ENCODE assay signal across 26 cellular contexts in the genomic region with DNA sequence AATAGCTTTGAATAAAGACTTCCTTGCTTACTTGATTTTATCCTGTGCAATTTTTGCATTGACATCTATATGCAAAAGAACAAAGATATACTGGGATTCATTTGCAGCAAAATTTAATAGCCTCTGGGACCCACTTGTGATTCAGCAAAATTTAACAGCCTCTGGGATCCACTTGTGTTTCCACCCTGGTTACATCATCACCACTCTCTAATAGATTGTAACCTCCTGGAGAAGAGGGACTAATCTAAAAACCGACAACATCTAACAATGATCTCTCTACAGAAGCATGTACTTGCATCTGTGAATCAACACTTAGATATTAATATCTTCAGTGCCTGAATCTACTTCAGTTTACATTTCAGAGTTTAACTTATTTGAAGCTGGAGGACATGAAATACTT.
"Had no signal": no experiment of that assay in that cellular context is flagged by ENCODE, and none has a peak within 500 bp of the region (broad histone marks: within the 10 kb centered on the region; RNA-seq: fewer than 3 reads in every experiment).

No MANE protein-coding gene starts in this region.

- H3K4me1 ChIP-seq: adrenal gland, ascending aorta, gastroesophageal sphincter, parathyroid adenoma, right atrium auricular region, suprapubic skin, tibial artery, upper lobe of right lung had no signal

- H3K9me3 ChIP-seq: adrenal gland, ascending aorta, right atrium auricular region, tibial artery, upper lobe of right lung had no signal

- H3K27ac ChIP-seq: adrenal gland, ascending aorta, gastroesophageal sphincter, parathyroid adenoma, right atrium auricular region, suprapubic skin, tibial artery, upper lobe of right lung, VCaP had no signal

- H3K9ac ChIP-seq: parathyroid adenoma had no signal

- H3K27me3 ChIP-seq: adrenal gland, ascending aorta, gastroesophageal sphincter, hepatocyte, right atrium auricular region, suprapubic skin, tibial artery, upper lobe of right lung had no signal

- H3K79me2 ChIP-seq: hepatocyte, parathyroid adenoma had no signal

- DNase-seq: activated CD4-positive, alpha-beta T cell treated with anti-CD3 and anti-CD28 coated beads for 48 hours; activated CD4-positive, alpha-beta T cell treated with anti-CD3 and anti-CD28 coated beads, Interleukin-2, amount 50 U/mL, for 48 hours; activated CD8-positive, alpha-beta memory T cell treated with anti-CD3 and anti-CD28 coated beads for 24 hours; activated effector memory CD4-positive, alpha-beta T cell treated with Interleukin-2 at 50 U/mL for 16 hours; activated naive CD4-positive, alpha-beta T cell treated with anti-CD3 and anti-CD28 coated beads for 36 hours; activated naive CD8-positive, alpha-beta T cell treated with anti-CD3 and anti-CD28 coated beads for 36 hours; adrenal gland; central memory CD4-positive, alpha-beta T cell; dermis blood vessel endothelial cell; effector CD8-positive, alpha-beta T cell; left cardiac atrium; midbrain; naive thymus-derived CD8-positive, alpha-beta T cell; occipital lobe; stimulated activated CD4-positive, alpha-beta T cell treated with anti-CD3 and anti-CD28 coated beads, Interleukin-15, amount 100 ng/mL, for 24 hours; stimulated activated CD4-positive, alpha-beta T cell treated with anti-CD3 and anti-CD28 coated beads, Interleukin-2, amount 100 ng/mL, for 24 hours; stimulated activated naive CD4-positive, alpha-beta T cell; tibial artery; upper lobe of right lung had no signal

- H3K36me3 ChIP-seq: adrenal gland, ascending aorta, gastroesophageal sphincter, right atrium auricular region, suprapubic skin, tibial artery, upper lobe of right lung had no signal

- H2AFZ ChIP-seq: parathyroid adenoma had no signal

- H3K4me3 ChIP-seq: adrenal gland, ascending aorta, gastroesophageal sphincter, hepatocyte, right atrium auricular region, suprapubic skin, tibial artery, upper lobe of right lung had no signal

- H3K4me2 ChIP-seq: hepatocyte had no signal
